In genomic region chr9:92773810-92774209, GRCh38 we compare ENCODE assay signal across 25 cellular contexts.
"Had no signal": no experiment of that assay in that cellular context is flagged by ENCODE, and none has a peak within 500 bp of the region (broad histone marks: within the 10 kb centered on the region; RNA-seq: fewer than 3 reads in every experiment).

No MANE protein-coding gene starts in this region.

- H3K27ac Mint-ChIP-seq: activated CD4-positive, alpha-beta memory T cell treated with anti-CD3 and anti-CD28 coated beads, Interleukin-2, amount 10 ng/mL, durations not matched to agents 7 days and 5 days; activated CD4-positive, alpha-beta T cell treated with anti-CD3 and anti-CD28 coated beads, Interleukin-2, amount 10 ng/mL, durations not matched to agents 7 days and 5 days; activated naive CD4-positive, alpha-beta T cell treated with anti-CD3 and anti-CD28 coated beads, Interleukin-2, amount 10 ng/mL, durations not matched to agents 7 days and 5 days; activated naive CD8-positive, alpha-beta T cell treated with anti-CD3 and anti-CD28 coated beads, Interleukin-2, amount 10 ng/mL, durations not matched to agents 7 days and 5 days; activated T-cell treated with anti-CD3 and anti-CD28 coated beads, Interleukin-2, amount 50 U/mL, for 24 hours; effector memory CD8-positive, alpha-beta T cell; mesothelial cell of epicardium; stimulated activated naive B cell treated with anti-CD40 and anti-IgM and Interleukin-4, amounts not matched to agents 10 μg/mL and 1 μg/mL and 100 μg/mL, for 72 hours had no signal

- H3K27ac ChIP-seq: ascending aorta, pancreas, prostate gland, sigmoid colon, stomach, tibial artery, upper lobe of right lung had no signal

- H3K4me3 ChIP-seq: ascending aorta, pancreas, prostate gland, sigmoid colon, stomach, tibial artery, upper lobe of right lung had no signal

- H3K27me3 ChIP-seq: ascending aorta, pancreas, sigmoid colon, tibial artery, upper lobe of right lung had no signal

- H3K36me3 ChIP-seq: ascending aorta, pancreas, prostate gland, sigmoid colon, stomach, tibial artery, upper lobe of right lung had no signal

- DNase-seq: activated CD4-positive, alpha-beta memory T cell treated with anti-CD3 and anti-CD28 coated beads, Interleukin-2, amount 10 ng/mL, durations not matched to agents 7 days and 5 days; activated CD4-positive, alpha-beta T cell treated with anti-CD3 and anti-CD28 coated beads, Interleukin-2, amount 10 ng/mL, durations not matched to agents 7 days and 5 days; activated CD4-positive, CD25-positive, alpha-beta regulatory T cell treated with anti-CD3 and anti-CD28 coated beads, Interleukin-2, amount 50 U/mL, for 72 hours; activated CD8-positive, alpha-beta memory T cell treated with anti-CD3 and anti-CD28 coated beads, Interleukin-2, amount 50 U/mL, for 48 hours; activated gamma-delta T cell; activated naive CD4-positive, alpha-beta T cell treated with anti-CD3 and anti-CD28 coated beads, Interleukin-2, amount 10 ng/mL, durations not matched to agents 7 days and 5 days; activated naive CD8-positive, alpha-beta T cell treated with anti-CD3 and anti-CD28 coated beads, Interleukin-2, amount 10 ng/mL, durations not matched to agents 7 days and 5 days; activated T-cell treated with anti-CD3 and anti-CD28 coated beads, Interleukin-2, amount 50 U/mL, for 24 hours; cortex of kidney; effector memory CD8-positive, alpha-beta T cell; left ventricle myocardium superior; naive B cell; pancreas; retina; sigmoid colon; stimulated activated CD4-positive, alpha-beta T cell treated with anti-CD3 and anti-CD28 coated beads, Interleukin-15, amount 100 ng/mL, for 24 hours; stimulated activated CD4-positive, alpha-beta T cell treated with anti-CD3 and anti-CD28 coated beads, Interleukin-2, amount 100 ng/mL, for 24 hours; stimulated activated naive B cell treated with anti-CD40 and anti-IgM and Interleukin-4, amounts not matched to agents 10 μg/mL and 1 μg/mL and 100 μg/mL, for 72 hours; stomach; T-helper 2 cell; tibial artery; upper lobe of right lung had no signal

- H3K4me1 ChIP-seq: ascending aorta, pancreas, prostate gland, sigmoid colon, tibial artery, upper lobe of right lung had no signal

- H3K9me3 ChIP-seq: ascending aorta, pancreas, prostate gland, sigmoid colon, tibial artery, upper lobe of right lung had no signal

- H3K36me3 Mint-ChIP-seq: activated naive CD4-positive, alpha-beta T cell treated with anti-CD3 and anti-CD28 coated beads, Interleukin-2, amount 10 ng/mL, durations not matched to agents 7 days and 5 days; activated naive CD8-positive, alpha-beta T cell treated with anti-CD3 and anti-CD28 coated beads, Interleukin-2, amount 10 ng/mL, durations not matched to agents 7 days and 5 days; mesothelial cell of epicardium; naive B cell; stimulated activated naive B cell treated with anti-CD40 and anti-IgM and Interleukin-4, amounts not matched to agents 10 μg/mL and 1 μg/mL and 100 μg/mL, for 72 hours had no signal

- H3K27me3 Mint-ChIP-seq: activated T-cell treated with anti-CD3 and anti-CD28 coated beads, Interleukin-2, amount 50 U/mL, for 24 hours; naive B cell; stimulated activated naive B cell treated with anti-CD40 and anti-IgM and Interleukin-4, amounts not matched to agents 10 μg/mL and 1 μg/mL and 100 μg/mL, for 72 hours had no signal

- H3K9me3 Mint-ChIP-seq: activated CD4-positive, alpha-beta memory T cell treated with anti-CD3 and anti-CD28 coated beads, Interleukin-2, amount 10 ng/mL, durations not matched to agents 7 days and 5 days; activated CD4-positive, alpha-beta T cell treated with anti-CD3 and anti-CD28 coated beads, Interleukin-2, amount 10 ng/mL, durations not matched to agents 7 days and 5 days; activated naive CD4-positive, alpha-beta T cell treated with anti-CD3 and anti-CD28 coated beads, Interleukin-2, amount 10 ng/mL, durations not matched to agents 7 days and 5 days; activated T-cell treated with anti-CD3 and anti-CD28 coated beads, Interleukin-2, amount 50 U/mL, for 24 hours; effector memory CD8-positive, alpha-beta T cell; mesothelial cell of epicardium; stimulated activated naive B cell treated with anti-CD40 and anti-IgM and Interleukin-4, amounts not matched to agents 10 μg/mL and 1 μg/mL and 100 μg/mL, for 72 hours had no signal

- ATAC-seq: effector memory CD8-positive, alpha-beta T cell; left ventricle myocardium superior; pancreas; stimulated activated naive B cell treated with anti-CD40 and anti-IgM and Interleukin-4, amounts not matched to agents 10 μg/mL and 1 μg/mL and 100 μg/mL, for 72 hours; upper lobe of right lung had no signal

- H3K4me3 Mint-ChIP-seq: activated CD4-positive, alpha-beta memory T cell treated with anti-CD3 and anti-CD28 coated beads, Interleukin-2, amount 10 ng/mL, durations not matched to agents 7 days and 5 days; activated CD4-positive, alpha-beta T cell treated with anti-CD3 and anti-CD28 coated beads, Interleukin-2, amount 10 ng/mL, durations not matched to agents 7 days and 5 days; activated naive CD4-positive, alpha-beta T cell treated with anti-CD3 and anti-CD28 coated beads, Interleukin-2, amount 10 ng/mL, durations not matched to agents 7 days and 5 days; activated naive CD8-positive, alpha-beta T cell treated with anti-CD3 and anti-CD28 coated beads, Interleukin-2, amount 10 ng/mL, durations not matched to agents 7 days and 5 days; activated T-cell treated with anti-CD3 and anti-CD28 coated beads, Interleukin-2, amount 50 U/mL, for 24 hours; effector memory CD8-positive, alpha-beta T cell; mesothelial cell of epicardium; naive B cell; stimulated activated naive B cell treated with anti-CD40 and anti-IgM and Interleukin-4, amounts not matched to agents 10 μg/mL and 1 μg/mL and 100 μg/mL, for 72 hours had no signal
